In the genomic region with DNA sequence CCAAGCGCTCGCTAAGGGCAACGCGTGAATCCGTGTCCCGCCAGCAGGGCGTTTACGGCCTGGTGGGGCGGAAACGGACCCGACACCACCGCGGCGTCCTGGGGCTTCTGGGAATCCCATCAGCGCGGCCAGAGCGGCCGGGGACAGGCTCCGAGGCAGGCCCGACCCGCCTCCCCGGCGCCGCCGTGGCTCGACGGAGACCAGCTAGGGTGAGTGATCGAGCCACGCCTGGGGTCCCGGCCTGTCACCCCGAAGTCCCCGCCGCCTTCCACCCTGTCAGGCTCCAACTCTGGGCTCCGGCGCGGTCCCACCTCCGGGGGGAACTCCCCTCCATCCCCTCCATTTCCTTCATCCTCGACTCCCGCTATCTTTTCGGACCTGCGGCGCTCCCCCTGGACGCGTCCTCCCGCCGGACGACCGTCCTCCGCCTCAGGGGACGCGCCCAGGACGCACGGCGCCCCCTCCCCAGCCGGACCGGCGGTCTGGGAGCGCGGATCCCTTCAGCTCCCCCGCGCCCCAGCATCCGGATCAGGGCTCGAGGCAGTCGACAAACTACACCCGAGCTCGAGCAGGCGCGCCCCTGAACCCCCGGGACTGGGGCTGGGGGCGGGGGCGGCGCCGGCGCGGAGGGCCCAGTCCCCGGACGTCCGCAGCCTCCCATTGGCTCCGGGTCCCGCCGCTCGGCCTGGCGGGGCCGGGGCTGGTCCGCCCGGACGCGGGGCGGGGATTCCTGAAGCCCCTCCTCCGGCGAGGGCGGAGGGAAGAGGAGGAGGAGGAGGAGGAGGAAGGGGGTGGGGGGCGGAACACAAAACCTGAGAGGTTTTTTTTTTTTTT, we compare ENCODE assay signal across 1 cellular context.
TF ChIP-seq lines count a peak whose summit lies in the region.

No MANE protein-coding gene starts in this region.

TF ChIP-seq in K562, 482 proteins besides CTCF, POLR2A, EP300 and RAD21 (continued from another document and continues in another):
- TF ChIP-seq, protein P1, sequence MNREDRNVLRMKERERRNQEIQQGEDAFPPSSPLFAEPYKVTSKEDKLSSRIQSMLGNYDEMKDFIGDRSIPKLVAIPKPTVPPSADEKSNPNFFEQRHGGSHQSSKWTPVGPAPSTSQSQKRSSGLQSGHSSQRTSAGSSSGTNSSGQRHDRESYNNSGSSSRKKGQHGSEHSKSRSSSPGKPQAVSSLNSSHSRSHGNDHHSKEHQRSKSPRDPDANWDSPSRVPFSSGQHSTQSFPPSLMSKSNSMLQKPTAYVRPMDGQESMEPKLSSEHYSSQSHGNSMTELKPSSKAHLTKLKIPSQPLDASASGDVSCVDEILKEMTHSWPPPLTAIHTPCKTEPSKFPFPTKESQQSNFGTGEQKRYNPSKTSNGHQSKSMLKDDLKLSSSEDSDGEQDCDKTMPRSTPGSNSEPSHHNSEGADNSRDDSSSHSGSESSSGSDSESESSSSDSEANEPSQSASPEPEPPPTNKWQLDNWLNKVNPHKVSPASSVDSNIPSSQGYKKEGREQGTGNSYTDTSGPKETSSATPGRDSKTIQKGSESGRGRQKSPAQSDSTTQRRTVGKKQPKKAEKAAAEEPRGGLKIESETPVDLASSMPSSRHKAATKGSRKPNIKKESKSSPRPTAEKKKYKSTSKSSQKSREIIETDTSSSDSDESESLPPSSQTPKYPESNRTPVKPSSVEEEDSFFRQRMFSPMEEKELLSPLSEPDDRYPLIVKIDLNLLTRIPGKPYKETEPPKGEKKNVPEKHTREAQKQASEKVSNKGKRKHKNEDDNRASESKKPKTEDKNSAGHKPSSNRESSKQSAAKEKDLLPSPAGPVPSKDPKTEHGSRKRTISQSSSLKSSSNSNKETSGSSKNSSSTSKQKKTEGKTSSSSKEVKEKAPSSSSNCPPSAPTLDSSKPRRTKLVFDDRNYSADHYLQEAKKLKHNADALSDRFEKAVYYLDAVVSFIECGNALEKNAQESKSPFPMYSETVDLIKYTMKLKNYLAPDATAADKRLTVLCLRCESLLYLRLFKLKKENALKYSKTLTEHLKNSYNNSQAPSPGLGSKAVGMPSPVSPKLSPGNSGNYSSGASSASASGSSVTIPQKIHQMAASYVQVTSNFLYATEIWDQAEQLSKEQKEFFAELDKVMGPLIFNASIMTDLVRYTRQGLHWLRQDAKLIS (CRISPR knock-in tag; IDR thresholded peaks at IDR 0.05): no peak
- TF ChIP-seq, protein P2, sequence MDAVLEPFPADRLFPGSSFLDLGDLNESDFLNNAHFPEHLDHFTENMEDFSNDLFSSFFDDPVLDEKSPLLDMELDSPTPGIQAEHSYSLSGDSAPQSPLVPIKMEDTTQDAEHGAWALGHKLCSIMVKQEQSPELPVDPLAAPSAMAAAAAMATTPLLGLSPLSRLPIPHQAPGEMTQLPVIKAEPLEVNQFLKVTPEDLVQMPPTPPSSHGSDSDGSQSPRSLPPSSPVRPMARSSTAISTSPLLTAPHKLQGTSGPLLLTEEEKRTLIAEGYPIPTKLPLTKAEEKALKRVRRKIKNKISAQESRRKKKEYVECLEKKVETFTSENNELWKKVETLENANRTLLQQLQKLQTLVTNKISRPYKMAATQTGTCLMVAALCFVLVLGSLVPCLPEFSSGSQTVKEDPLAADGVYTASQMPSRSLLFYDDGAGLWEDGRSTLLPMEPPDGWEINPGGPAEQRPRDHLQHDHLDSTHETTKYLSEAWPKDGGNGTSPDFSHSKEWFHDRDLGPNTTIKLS (IDR thresholded peaks at IDR 0.05; ENCODE audit: borderline replicate concordance, low read depth): no peak; the same call in 1 of the 2 replicates
- TF ChIP-seq, protein P3, sequence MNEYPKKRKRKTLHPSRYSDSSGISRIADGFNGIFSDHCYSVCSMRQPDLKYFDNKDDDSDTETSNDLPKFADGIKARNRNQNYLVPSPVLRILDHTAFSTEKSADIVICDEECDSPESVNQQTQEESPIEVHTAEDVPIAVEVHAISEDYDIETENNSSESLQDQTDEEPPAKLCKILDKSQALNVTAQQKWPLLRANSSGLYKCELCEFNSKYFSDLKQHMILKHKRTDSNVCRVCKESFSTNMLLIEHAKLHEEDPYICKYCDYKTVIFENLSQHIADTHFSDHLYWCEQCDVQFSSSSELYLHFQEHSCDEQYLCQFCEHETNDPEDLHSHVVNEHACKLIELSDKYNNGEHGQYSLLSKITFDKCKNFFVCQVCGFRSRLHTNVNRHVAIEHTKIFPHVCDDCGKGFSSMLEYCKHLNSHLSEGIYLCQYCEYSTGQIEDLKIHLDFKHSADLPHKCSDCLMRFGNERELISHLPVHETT (CRISPR knock-in tag; conservative IDR thresholded peaks at IDR 0.05 in 1 of 2, IDR thresholded peaks at IDR 0.05 in 1 of 2): peak in 1 of 2 experiments; percentile 29; a peak in 2 of 4 replicates
- TF ChIP-seq, protein P4, sequence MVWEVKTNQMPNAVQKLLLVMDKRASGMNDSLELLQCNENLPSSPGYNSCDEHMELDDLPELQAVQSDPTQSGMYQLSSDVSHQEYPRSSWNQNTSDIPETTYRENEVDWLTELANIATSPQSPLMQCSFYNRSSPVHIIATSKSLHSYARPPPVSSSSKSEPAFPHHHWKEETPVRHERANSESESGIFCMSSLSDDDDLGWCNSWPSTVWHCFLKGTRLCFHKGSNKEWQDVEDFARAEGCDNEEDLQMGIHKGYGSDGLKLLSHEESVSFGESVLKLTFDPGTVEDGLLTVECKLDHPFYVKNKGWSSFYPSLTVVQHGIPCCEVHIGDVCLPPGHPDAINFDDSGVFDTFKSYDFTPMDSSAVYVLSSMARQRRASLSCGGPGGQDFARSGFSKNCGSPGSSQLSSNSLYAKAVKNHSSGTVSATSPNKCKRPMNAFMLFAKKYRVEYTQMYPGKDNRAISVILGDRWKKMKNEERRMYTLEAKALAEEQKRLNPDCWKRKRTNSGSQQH (CRISPR knock-in tag; IDR thresholded peaks at IDR 0.05): no peak
- TF ChIP-seq TAF9B (IDR thresholded peaks at IDR 0.05; ENCODE audit: partially characterized antibody): no peak
- no peak for TF ChIP-seq PHF21A (IDR thresholded peaks at IDR 0.05; ENCODE audit: borderline replicate concordance, low read depth)
- peak; percentile 38 for TF ChIP-seq PHF20 (IDR thresholded peaks at IDR 0.05; ENCODE audit: partially characterized antibody)
- TF ChIP-seq GATA2 (CRISPR knock-in tag; IDR thresholded peaks at IDR 0.05): no peak
- TF ChIP-seq, protein P5, sequence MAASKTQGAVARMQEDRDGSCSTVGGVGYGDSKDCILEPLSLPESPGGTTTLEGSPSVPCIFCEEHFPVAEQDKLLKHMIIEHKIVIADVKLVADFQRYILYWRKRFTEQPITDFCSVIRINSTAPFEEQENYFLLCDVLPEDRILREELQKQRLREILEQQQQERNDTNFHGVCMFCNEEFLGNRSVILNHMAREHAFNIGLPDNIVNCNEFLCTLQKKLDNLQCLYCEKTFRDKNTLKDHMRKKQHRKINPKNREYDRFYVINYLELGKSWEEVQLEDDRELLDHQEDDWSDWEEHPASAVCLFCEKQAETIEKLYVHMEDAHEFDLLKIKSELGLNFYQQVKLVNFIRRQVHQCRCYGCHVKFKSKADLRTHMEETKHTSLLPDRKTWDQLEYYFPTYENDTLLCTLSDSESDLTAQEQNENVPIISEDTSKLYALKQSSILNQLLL (CRISPR knock-in tag; IDR thresholded peaks at IDR 0.05; ENCODE audit: borderline replicate concordance): no peak
- no peak for TF ChIP-seq TBL1XR1 (IDR thresholded peaks at IDR 0.05; ENCODE audit: low read length in 2 of 2)
- TF ChIP-seq, protein P6, sequence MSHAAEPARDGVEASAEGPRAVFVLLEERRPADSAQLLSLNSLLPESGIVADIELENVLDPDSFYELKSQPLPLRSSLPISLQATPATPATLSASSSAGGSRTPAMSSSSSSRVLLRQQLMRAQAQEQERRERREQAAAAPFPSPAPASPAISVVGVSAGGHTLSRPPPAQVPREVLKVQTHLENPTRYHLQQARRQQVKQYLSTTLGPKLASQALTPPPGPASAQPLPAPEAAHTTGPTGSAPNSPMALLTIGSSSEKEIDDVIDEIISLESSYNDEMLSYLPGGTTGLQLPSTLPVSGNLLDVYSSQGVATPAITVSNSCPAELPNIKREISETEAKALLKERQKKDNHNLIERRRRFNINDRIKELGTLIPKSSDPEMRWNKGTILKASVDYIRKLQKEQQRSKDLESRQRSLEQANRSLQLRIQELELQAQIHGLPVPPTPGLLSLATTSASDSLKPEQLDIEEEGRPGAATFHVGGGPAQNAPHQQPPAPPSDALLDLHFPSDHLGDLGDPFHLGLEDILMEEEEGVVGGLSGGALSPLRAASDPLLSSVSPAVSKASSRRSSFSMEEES (CRISPR knock-in tag; IDR thresholded peaks at IDR 0.05): no peak
- TF ChIP-seq C11orf30 (IDR thresholded peaks at IDR 0.05; ENCODE audit: low read depth): no peak
- peak; percentile 62; the same call in 1 of the 2 replicates for TF ChIP-seq ZNF143 (CRISPR knock-in tag; IDR thresholded peaks at IDR 0.05)
- no peak for TF ChIP-seq MYNN (IDR thresholded peaks at IDR 0.05)
- TF ChIP-seq MYNN (CRISPR knock-in tag; IDR thresholded peaks at IDR 0.05): no peak
- TF ChIP-seq RHOXF2B (CRISPR knock-in tag; conservative IDR thresholded peaks at IDR 0.05): no peak
- peak; percentile 39; the same call in 1 of the 2 replicates for TF ChIP-seq HDAC2 (IDR thresholded peaks at IDR 0.05)
- peak in 1 of 2 experiments; percentile 16; a peak in 1 of 4 replicates for TF ChIP-seq NONO (IDR thresholded peaks at IDR 0.05; ENCODE audit: low read depth in 2 of 2, low read length in 1 of 2)
- TF ChIP-seq IFI16 (CRISPR knock-in tag; IDR thresholded peaks at IDR 0.05): no peak
- no peak for TF ChIP-seq TEAD4 (IDR thresholded peaks at IDR 0.05; ENCODE audit: low read length)
- TF ChIP-seq TEAD4 (CRISPR knock-in tag; IDR thresholded peaks at IDR 0.05; ENCODE audit: borderline replicate concordance): no peak
- no peak for TF ChIP-seq ZNF274 (IDR thresholded peaks at IDR 0.05; ENCODE audit: borderline replicate concordance, low read depth, low read length)
- TF ChIP-seq, protein P7, sequence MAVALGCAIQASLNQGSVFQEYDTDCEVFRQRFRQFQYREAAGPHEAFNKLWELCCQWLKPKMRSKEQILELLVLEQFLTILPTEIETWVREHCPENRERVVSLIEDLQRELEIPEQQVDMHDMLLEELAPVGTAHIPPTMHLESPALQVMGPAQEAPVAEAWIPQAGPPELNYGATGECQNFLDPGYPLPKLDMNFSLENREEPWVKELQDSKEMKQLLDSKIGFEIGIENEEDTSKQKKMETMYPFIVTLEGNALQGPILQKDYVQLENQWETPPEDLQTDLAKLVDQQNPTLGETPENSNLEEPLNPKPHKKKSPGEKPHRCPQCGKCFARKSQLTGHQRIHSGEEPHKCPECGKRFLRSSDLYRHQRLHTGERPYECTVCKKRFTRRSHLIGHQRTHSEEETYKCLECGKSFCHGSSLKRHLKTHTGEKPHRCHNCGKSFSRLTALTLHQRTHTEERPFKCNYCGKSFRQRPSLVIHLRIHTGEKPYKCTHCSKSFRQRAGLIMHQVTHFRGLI (CRISPR knock-in tag; IDR thresholded peaks at IDR 0.05): no peak
- TF ChIP-seq, protein P8, sequence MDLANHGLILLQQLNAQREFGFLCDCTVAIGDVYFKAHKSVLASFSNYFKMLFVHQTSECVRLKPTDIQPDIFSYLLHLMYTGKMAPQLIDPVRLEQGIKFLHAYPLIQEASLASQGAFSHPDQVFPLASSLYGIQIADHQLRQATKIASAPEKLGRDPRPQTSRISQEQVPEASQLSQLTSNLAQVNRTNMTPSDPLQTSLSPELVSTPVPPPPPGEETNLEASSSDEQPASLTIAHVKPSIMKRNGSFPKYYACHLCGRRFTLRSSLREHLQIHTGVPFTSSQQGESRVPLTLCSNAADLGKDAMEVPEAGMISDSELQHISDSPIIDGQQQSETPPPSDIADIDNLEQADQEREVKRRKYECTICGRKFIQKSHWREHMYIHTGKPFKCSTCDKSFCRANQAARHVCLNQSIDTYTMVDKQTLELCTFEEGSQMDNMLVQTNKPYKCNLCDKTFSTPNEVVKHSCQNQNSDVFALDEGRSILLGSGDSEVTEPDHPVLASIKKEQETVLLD (IDR thresholded peaks at IDR 0.05): no peak
- TF ChIP-seq PHTF2 (CRISPR knock-in tag; IDR thresholded peaks at IDR 0.05): no peak
- peak; percentile 89; the same call in 1 of the 2 replicates for TF ChIP-seq KDM2B (CRISPR knock-in tag; IDR thresholded peaks at IDR 0.05)
- TF ChIP-seq ILK (tag; IDR thresholded peaks at IDR 0.05; ENCODE audit: borderline replicate concordance, low read depth): no peak
- TF ChIP-seq ZKSCAN3 (CRISPR knock-in tag; IDR thresholded peaks at IDR 0.05): no peak
- TF ChIP-seq HDGF (IDR thresholded peaks at IDR 0.05): no peak
- no peak for TF ChIP-seq TSC22D4 (tag; IDR thresholded peaks at IDR 0.05)
- TF ChIP-seq PRPF4 (IDR thresholded peaks at IDR 0.05; ENCODE audit: insufficient read depth, low read depth, low read length, poor library complexity, severe bottlenecking): no peak
- peak; percentile 41 for TF ChIP-seq NEUROD1 (IDR thresholded peaks at IDR 0.05; ENCODE audit: borderline replicate concordance, low read depth, low read length, partially characterized antibody)
- TF ChIP-seq TAF1 (IDR thresholded peaks at IDR 0.05; ENCODE audit: control insufficient read depth, extremely low read depth, insufficient read depth, low read length, severe bottlenecking): peak; percentile 43
- no peak for TF ChIP-seq ZNF445 (CRISPR knock-in tag; IDR thresholded peaks at IDR 0.05; ENCODE audit: low read depth)
- TF ChIP-seq, protein P9, sequence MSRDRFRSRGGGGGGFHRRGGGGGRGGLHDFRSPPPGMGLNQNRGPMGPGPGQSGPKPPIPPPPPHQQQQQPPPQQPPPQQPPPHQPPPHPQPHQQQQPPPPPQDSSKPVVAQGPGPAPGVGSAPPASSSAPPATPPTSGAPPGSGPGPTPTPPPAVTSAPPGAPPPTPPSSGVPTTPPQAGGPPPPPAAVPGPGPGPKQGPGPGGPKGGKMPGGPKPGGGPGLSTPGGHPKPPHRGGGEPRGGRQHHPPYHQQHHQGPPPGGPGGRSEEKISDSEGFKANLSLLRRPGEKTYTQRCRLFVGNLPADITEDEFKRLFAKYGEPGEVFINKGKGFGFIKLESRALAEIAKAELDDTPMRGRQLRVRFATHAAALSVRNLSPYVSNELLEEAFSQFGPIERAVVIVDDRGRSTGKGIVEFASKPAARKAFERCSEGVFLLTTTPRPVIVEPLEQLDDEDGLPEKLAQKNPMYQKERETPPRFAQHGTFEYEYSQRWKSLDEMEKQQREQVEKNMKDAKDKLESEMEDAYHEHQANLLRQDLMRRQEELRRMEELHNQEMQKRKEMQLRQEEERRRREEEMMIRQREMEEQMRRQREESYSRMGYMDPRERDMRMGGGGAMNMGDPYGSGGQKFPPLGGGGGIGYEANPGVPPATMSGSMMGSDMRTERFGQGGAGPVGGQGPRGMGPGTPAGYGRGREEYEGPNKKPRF (IDR thresholded peaks at IDR 0.05; ENCODE audit: low read depth, low read length): no peak
- TF ChIP-seq, protein P10, sequence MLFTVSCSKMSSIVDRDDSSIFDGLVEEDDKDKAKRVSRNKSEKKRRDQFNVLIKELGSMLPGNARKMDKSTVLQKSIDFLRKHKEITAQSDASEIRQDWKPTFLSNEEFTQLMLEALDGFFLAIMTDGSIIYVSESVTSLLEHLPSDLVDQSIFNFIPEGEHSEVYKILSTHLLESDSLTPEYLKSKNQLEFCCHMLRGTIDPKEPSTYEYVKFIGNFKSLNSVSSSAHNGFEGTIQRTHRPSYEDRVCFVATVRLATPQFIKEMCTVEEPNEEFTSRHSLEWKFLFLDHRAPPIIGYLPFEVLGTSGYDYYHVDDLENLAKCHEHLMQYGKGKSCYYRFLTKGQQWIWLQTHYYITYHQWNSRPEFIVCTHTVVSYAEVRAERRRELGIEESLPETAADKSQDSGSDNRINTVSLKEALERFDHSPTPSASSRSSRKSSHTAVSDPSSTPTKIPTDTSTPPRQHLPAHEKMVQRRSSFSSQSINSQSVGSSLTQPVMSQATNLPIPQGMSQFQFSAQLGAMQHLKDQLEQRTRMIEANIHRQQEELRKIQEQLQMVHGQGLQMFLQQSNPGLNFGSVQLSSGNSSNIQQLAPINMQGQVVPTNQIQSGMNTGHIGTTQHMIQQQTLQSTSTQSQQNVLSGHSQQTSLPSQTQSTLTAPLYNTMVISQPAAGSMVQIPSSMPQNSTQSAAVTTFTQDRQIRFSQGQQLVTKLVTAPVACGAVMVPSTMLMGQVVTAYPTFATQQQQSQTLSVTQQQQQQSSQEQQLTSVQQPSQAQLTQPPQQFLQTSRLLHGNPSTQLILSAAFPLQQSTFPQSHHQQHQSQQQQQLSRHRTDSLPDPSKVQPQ (CRISPR knock-in tag; IDR thresholded peaks at IDR 0.05; ENCODE audit: borderline replicate concordance): no peak
- no peak for TF ChIP-seq HNRNPUL1 (IDR thresholded peaks at IDR 0.05; ENCODE audit: low read length)
